In the genomic region with DNA sequence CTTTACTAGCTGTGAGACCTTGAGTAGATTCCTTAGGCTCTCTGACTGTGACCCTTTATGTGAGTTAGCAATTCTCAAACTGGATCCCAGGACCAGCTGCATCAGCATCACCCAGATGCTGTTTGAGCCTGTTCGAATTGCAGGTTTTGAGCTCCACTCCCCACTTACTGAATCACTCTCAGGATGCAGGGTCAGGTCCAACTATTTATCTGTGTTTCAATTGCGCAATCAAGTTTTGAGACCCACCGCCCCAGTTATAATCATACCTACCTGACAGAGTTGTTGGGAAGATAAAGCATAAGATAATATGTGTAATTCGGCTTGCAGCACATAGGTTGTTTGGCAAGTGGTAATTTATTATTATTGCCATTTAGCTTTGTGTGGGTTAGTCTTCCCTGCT, we compare ENCODE assay signal across 28 cellular contexts.
DNase-seq lines count a peak whose midpoint lies in the region; ATAC-seq, FAIRE-seq and TF ChIP-seq lines count a peak whose summit lies in the region.
"Had no signal": no experiment of that assay in that cellular context is flagged by ENCODE, and none has a peak within 500 bp of the region (broad histone marks: within the 10 kb centered on the region; RNA-seq: fewer than 3 reads in every experiment).

No MANE protein-coding gene starts in this region.

- FAIRE-seq in A549 (lab: Jason Lieb, UNC) (peak; percentile 13), H1 (lab: Jason Lieb, UNC) (no peak)
- FAIRE-seq: A204.1, GM12878, GM12892, GM18507 had no signal

- ATAC-seq in A549, result no peak
- ATAC-seq in HG02610 (IDR thresholded peaks at IDR 0.05; ENCODE audit: unreplicated experiment), result no peak
- no peak for ATAC-seq in GM21825 (IDR thresholded peaks at IDR 0.05; ENCODE audit: unreplicated experiment)
- no peak for ATAC-seq in GM21447 (IDR thresholded peaks at IDR 0.05; ENCODE audit: unreplicated experiment)
- ATAC-seq: GM12878 had no signal

- H3K79me1 ChIP-seq in H1 (ENCODE audit: low read depth, low read length), result no peaks in the 10 kb centered on the region

- H3K56ac ChIP-seq in H1 (replicated peaks; ENCODE audit: insufficient read length, low read depth, low read length), result no peak overlapping the region

- H3K4me1 ChIP-seq in A549 (no peaks in the 10 kb centered on the region), A673 (ENCODE audit: insufficient read depth, low read length, poor library complexity, severe bottlenecking) (peaks cover 25% of the 10 kb centered on the region), MM.1S (ENCODE audit: low read length) (peaks cover 34% of the 10 kb centered on the region), H1 (replicated peaks in 1 of 4; ENCODE audit: control insufficient read depth in 3 of 4, insufficient read depth in 4 of 4, low read length in 3 of 4) (peaks cover 0 to 4% (median 1%) of the 10 kb centered on the region in 4 experiments; a peak in 2 of 7 replicates)
- H3K4me1 ChIP-seq: BE2C, BLaER1 had no signal

- DNase-seq in A549 (ENCODE audit: low read depth in 1 of 2, low spot score in 1 of 2) (no peak), A673 (ENCODE audit: low spot score) (no peak), MM.1S (no peak), H1 (ENCODE audit: low read depth in 1 of 2, low spot score in 2 of 2) (no peak), NCI-H1417 treated with DMSO at 0.1 percent for 48 hours (lab: John Stamatoyannopoulos, UW) (no peak)
- DNase-seq: 8988T; ACHN; BE2C; C1 segment of cervical spinal cord; CD4-positive, alpha-beta memory T cell; CD4-positive, CD25-positive, alpha-beta regulatory T cell; CD8-positive, alpha-beta memory T cell; COR-L47; DMS 273 treated with DMSO at 0.1 percent for 48 hours; DMS153; DMS53; DMS79; DND-41; EL; GDM1 had no signal

- H3K9me3 ChIP-seq in A549, result no peaks in the 10 kb centered on the region
- no peaks in the 10 kb centered on the region for H3K9me3 ChIP-seq in A673 (ENCODE audit: low read depth, low read length, poor library complexity, severe bottlenecking)
- H3K9me3 ChIP-seq in MM.1S (replicated peaks; ENCODE audit: insufficient read depth, low read length), result no peaks in the 10 kb centered on the region
- no peaks in the 10 kb centered on the region for H3K9me3 ChIP-seq in H1 (ENCODE audit: insufficient read depth in 2 of 2, low read depth in 1 of 2, low read length in 1 of 2)
- H3K9me3 ChIP-seq: BE2C, BLaER1 had no signal

- no peak overlapping the region for H2AK5ac ChIP-seq in H1 (ENCODE audit: low read depth, low read length)

- no peaks in the 10 kb centered on the region for H3K27me3 ChIP-seq in A673 (replicated peaks; ENCODE audit: insufficient read depth, low read depth, low read length, poor library complexity)
- H3K27me3 ChIP-seq in MM.1S (replicated peaks; ENCODE audit: insufficient read depth, low read length), result no peaks in the 10 kb centered on the region
- H3K27me3 ChIP-seq in H1 (replicated peaks in 1 of 4; ENCODE audit: control insufficient read depth in 3 of 4, extremely low read depth in 1 of 4, insufficient read depth in 3 of 4, low read length in 3 of 4), result no peaks in the 10 kb centered on the region
- H3K27me3 ChIP-seq: BE2C had no signal

- H3F3A ChIP-seq in MM.1S (ENCODE audit: insufficient read depth, low read length), result 0 out of 2 replicates have a peak, but pooled peaks cover 9% of the 10 kb centered on the region

- no peak overlapping the region for H3K4me2 ChIP-seq in A549
- H3K4me2 ChIP-seq in MM.1S (ENCODE audit: low read depth, low read length), result peak overlapping the region; percentile 37; the same call in 1 of the 2 replicates
- no peak overlapping the region for H3K4me2 ChIP-seq in H1 (ENCODE audit: insufficient read depth in 1 of 2, low read depth in 2 of 2, low read length in 2 of 2)
- H3K4me2 ChIP-seq: BLaER1 had no signal

- H3K36me3 ChIP-seq in A673 (ENCODE audit: insufficient read depth, low read length, poor library complexity, severe bottlenecking) (no peaks in the 10 kb centered on the region), MM.1S (replicated peaks; ENCODE audit: insufficient read depth, low read length) (no peaks in the 10 kb centered on the region), H1 (ENCODE audit: control insufficient read depth in 2 of 4, insufficient read depth in 4 of 4, low read length in 3 of 4) (no peaks in the 10 kb centered on the region)
- H3K36me3 ChIP-seq: BE2C, BLaER1 had no signal

- no peak overlapping the region for H2BK5ac ChIP-seq in H1 (ENCODE audit: low read depth, low read length)

- H2AFZ ChIP-seq in MM.1S (ENCODE audit: low read length) (no peak overlapping the region), H1 (ENCODE audit: low read length) (no peak overlapping the region)

- no peak overlapping the region for H4K5ac ChIP-seq in H1 (ENCODE audit: insufficient read length, low read depth, low read length)

- no peak overlapping the region for H3K14ac ChIP-seq in H1 (ENCODE audit: insufficient read length)

- no peak overlapping the region for H2BK15ac ChIP-seq in H1 (ENCODE audit: low read length)

- H3K23ac ChIP-seq in H1 (ENCODE audit: insufficient read length), result no peak overlapping the region

- H2BK120ac ChIP-seq in H1 (replicated peaks; ENCODE audit: low read depth, low read length), result no peak overlapping the region

- H2BK12ac ChIP-seq in H1 (ENCODE audit: low read depth, low read length), result no peak overlapping the region

- CTCF ChIA-PET in A549 (lab: Yijun Ruan, JAX), result interaction anchor here (1.3 kb wide), 1 partner anchor 14 kb away, joined by 3 read pairs; no protein-coding TSS in a partner anchor
- CTCF ChIA-PET in A673 (lab: Charles Lee), result interaction anchor here (1.1 kb wide), 1 partner anchor 55 kb away, joined by 3 read pairs; no protein-coding TSS in a partner anchor
- CTCF ChIA-PET in H1 (lab: Charles Lee; ENCODE audit: partially characterized antibody), result interaction anchor here (0.8 to 2.9 kb wide), 3 partner anchors 8 to 55 kb away, joined by 3 to 7 read pairs (median 4); no protein-coding TSS in a partner anchor

- no TSS peak for BruUV-seq in A673 (replicated peaks; lab: Mats Ljungman, UMichigan)

- POLR2A ChIA-PET in A549 (lab: Yijun Ruan, JAX) (no interaction called here), A673 (lab: Charles Lee; ENCODE audit: low non-redundant PET) (no interaction called here), H1 (lab: Charles Lee; ENCODE audit: partially characterized antibody) (no interaction called here)

- H4K8ac ChIP-seq in H1 (ENCODE audit: extremely low read depth, insufficient read depth, low read length), result no peak overlapping the region

- TF ChIP-seq EP300 in A549 (IDR thresholded peaks at IDR 0.05), result no peak
- no peak for TF ChIP-seq EP300 in H1 (IDR thresholded peaks at IDR 0.05; ENCODE audit: borderline replicate concordance in 1 of 2, low read depth in 2 of 2, low read length in 2 of 2)

- H3K79me2 ChIP-seq in MM.1S (ENCODE audit: low read length), result no peaks in the 10 kb centered on the region
- H3K79me2 ChIP-seq in H1 (ENCODE audit: control insufficient read depth in 1 of 2, insufficient read depth in 2 of 2, low read length in 2 of 2), result no peaks in the 10 kb centered on the region

- H3K4ac ChIP-seq in H1 (replicated peaks; ENCODE audit: insufficient read length, low read depth, low read length), result no peak overlapping the region

- no peaks in the 10 kb centered on the region for H3K23me2 ChIP-seq in H1 (ENCODE audit: low read depth, low read length)

- intact Hi-C loops in A673 (cut with micrococcal nuclease; ENCODE audit: unreplicated experiment), result no loop called here

- TF ChIP-seq CTCF in A549 (IDR thresholded peaks at IDR 0.05) (no peak), A673 (conservative IDR thresholded peaks at IDR 0.05; ENCODE audit: low read depth, low read length) (no peak), MM.1S (IDR thresholded peaks at IDR 0.05; ENCODE audit: low read length) (no peak), H1 (IDR thresholded peaks at IDR 0.05; ENCODE audit: control extremely low read depth in 1 of 3, insufficient read depth in 1 of 3, low read depth in 1 of 3, low read length in 3 of 3) (no peak)

- no peak overlapping the region for H3K18ac ChIP-seq in H1 (ENCODE audit: extremely low read depth, low read length)

- TF ChIP-seq RAD21 in A549 (conservative IDR thresholded peaks at IDR 0.05 in 1 of 2, IDR thresholded peaks at IDR 0.05 in 1 of 2) (no peak), H1 (IDR thresholded peaks at IDR 0.05 in 1 of 2, conservative IDR thresholded peaks at IDR 0.05 in 1 of 2; ENCODE audit: low read depth in 2 of 2, low read length in 2 of 2) (no peak)

- no peak overlapping the region for H3K27ac ChIP-seq in A549
- peak overlapping the region; percentile 12 for H3K27ac ChIP-seq in A673 (ENCODE audit: low read depth, low read length, poor library complexity, severe bottlenecking)
- peak overlapping the region; percentile 67; the same call in 1 of the 2 replicates for H3K27ac ChIP-seq in MM.1S (ENCODE audit: low read length)
- H3K27ac ChIP-seq in H1 (ENCODE audit: low read depth, low read length), result no peak overlapping the region
- H3K27ac ChIP-seq: BLaER1 had no signal

- TF ChIP-seq POLR2A in A549 (IDR thresholded peaks at IDR 0.05; ENCODE audit: low read length), result no peak
- TF ChIP-seq POLR2A in H1 (IDR thresholded peaks at IDR 0.05; ENCODE audit: control extremely low read depth in 1 of 2, low read depth in 2 of 2, low read length in 2 of 2), result no peak

- H4K20me1 ChIP-seq in MM.1S (ENCODE audit: insufficient read depth, low read length) (no peaks in the 10 kb centered on the region), H1 (replicated peaks in 1 of 2; ENCODE audit: control insufficient read depth in 1 of 2, insufficient read depth in 2 of 2, low read length in 2 of 2) (no peaks in the 10 kb centered on the region)
- H4K20me1 ChIP-seq: BLaER1 had no signal

- H3K9ac ChIP-seq in MM.1S (ENCODE audit: low read length) (no peak overlapping the region), H1 (replicated peaks in 1 of 4; ENCODE audit: extremely low read depth in 1 of 4, low read depth in 3 of 4, low read length in 3 of 4) (no peak overlapping the region)
- H3K9ac ChIP-seq: BLaER1 had no signal

- no peak overlapping the region for H2BK20ac ChIP-seq in H1 (ENCODE audit: low read length)

- 15% methylated on average over 4 of the region's 4 CpGs for WGBS in A549 (ENCODE audit: missing lambda C conversion rate)
- WGBS in H1 (ENCODE audit: extremely low coverage in 1 of 2, insufficient coverage in 1 of 2, insufficient read length in 1 of 2, insufficient replicate concordance in 2 of 2, low coverage in 1 of 2, low lambda C conversion rate in 2 of 2, missing lambda C conversion rate in 1 of 2), 2 experiments, result 76% methylated on average over 3 of the region's 4 CpGs; no CpG with 5 or more reads in 1 of the 2 experiments

- no peak overlapping the region for H4K91ac ChIP-seq in H1 (replicated peaks; ENCODE audit: insufficient read length, low read length)

- no peak overlapping the region for H3K4me3 ChIP-seq in A549
- H3K4me3 ChIP-seq in A673 (ENCODE audit: low read depth, low read length, poor library complexity, severe bottlenecking), result no peak overlapping the region
- no peak overlapping the region for H3K4me3 ChIP-seq in MM.1S (ENCODE audit: low read length)
- no peak overlapping the region for H3K4me3 ChIP-seq in H1 (ENCODE audit: extremely low read depth in 1 of 4, insufficient read depth in 2 of 4, low read depth in 3 of 4, low read length in 4 of 4)
- H3K4me3 ChIP-seq: BLaER1, GM12878 had no signal

- no peaks in the 10 kb centered on the region for H3K9me2 ChIP-seq in MM.1S (replicated peaks; ENCODE audit: insufficient read depth, low read length)

TF ChIP-seq in A549, 52 proteins besides CTCF, POLR2A, EP300 and RAD21 (continues in another document):
- TF ChIP-seq KDM1A (IDR thresholded peaks at IDR 0.05; ENCODE audit: low read depth), result no peak

Comparison
In these comparisons a context has a peak if more than half of its experiments do, and no peak if none do; other contexts are left out.
1. H3K27ac ChIP-seq: peak in A673 (single experiment) and MM.1S (single experiment); none in A549 (0 of 2) and H1 (single experiment).